In the genomic region with DNA sequence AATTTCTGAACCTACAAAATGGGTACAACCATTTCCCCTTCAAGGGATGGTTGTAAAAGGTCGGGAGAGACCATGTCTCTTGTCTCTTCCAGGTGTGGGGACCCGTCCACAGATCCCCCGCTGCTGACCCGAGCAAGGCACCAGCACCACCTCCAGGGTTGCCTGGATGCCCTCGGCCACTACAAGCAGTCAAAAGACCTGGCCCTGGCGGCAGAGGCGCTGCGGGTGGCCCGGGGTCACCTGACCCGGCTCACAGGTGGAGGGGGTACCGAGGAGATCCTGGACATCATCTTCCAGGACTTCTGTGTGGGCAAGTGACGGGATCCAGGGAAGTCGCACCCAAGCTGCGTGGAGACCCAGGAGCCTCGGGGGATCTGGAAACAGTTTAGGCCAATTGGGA, we compare ENCODE assay signal across 21 cellular contexts. TPM values are rescaled to one million over a fixed set of nuclear protein-coding genes. Genes with fewer than 3 reads are reported as not detected.
DNase-seq lines count a peak whose midpoint lies in the region; ATAC-seq and TF ChIP-seq lines count a peak whose summit lies in the region.
"Had no signal": no experiment of that assay in that cellular context is flagged by ENCODE, and none has a peak within 500 bp of the region (broad histone marks: within the 10 kb centered on the region; RNA-seq: fewer than 3 reads in every experiment).

No MANE protein-coding gene starts in this region.

- no peaks in the 10 kb centered on the region for H3K9me3 ChIP-seq in IMR-90 (ENCODE audit: control insufficient read depth, insufficient read depth, low read length)
- H3K9me3 ChIP-seq in endodermal cell (ENCODE audit: control insufficient read depth, low read length), result no peaks in the 10 kb centered on the region
- H3K9me3 ChIP-seq: MG63 had no signal

- H3K4me1 Mint-ChIP-seq in endodermal cell, result no peaks in the 10 kb centered on the region
- H3K4me1 Mint-ChIP-seq in nephron, result peaks cover 5% of the 10 kb centered on the region

- H3K18ac ChIP-seq in IMR-90 (ENCODE audit: low read depth, low read length), result no peak overlapping the region

- H3K36me3 Mint-ChIP-seq in endodermal cell (ENCODE audit: low read depth) (peaks cover 15% of the 10 kb centered on the region), nephron (ENCODE audit: low read depth) (no peaks in the 10 kb centered on the region)

- peaks cover 4% of the 10 kb centered on the region for H3K4me1 ChIP-seq in IMR-90 (ENCODE audit: control insufficient read depth, insufficient read depth, low read length)
- peaks cover 7% of the 10 kb centered on the region for H3K4me1 ChIP-seq in endodermal cell (ENCODE audit: control insufficient read depth, insufficient read depth, low read length)

- dilution Hi-C loops in IMR-90 (cut with HindIII; ENCODE audit: low sequenced_read_pairs, unreplicated experiment), result no loop called here

- H4K91ac ChIP-seq in IMR-90 (ENCODE audit: insufficient read depth, low read depth, low read length), result no peak overlapping the region

- no peak for TF ChIP-seq CTCF in 22Rv1 (IDR thresholded peaks at IDR 0.05)
- no peak for TF ChIP-seq CTCF in IMR-90 (conservative IDR thresholded peaks at IDR 0.05; ENCODE audit: low read depth, low read length)
- TF ChIP-seq CTCF in endodermal cell (conservative IDR thresholded peaks at IDR 0.05), result no peak
- TF ChIP-seq CTCF in nephron (IDR thresholded peaks at IDR 0.05; ENCODE audit: unreplicated experiment in 3 of 3), result no peak

- no peak overlapping the region for H3K56ac ChIP-seq in IMR-90 (ENCODE audit: extremely low read depth, insufficient read depth, low read length)

- H3K79me1 ChIP-seq in IMR-90 (ENCODE audit: low read depth in 1 of 2, low read length in 2 of 2), result peaks cover 7 to 15% of the 10 kb centered on the region in 2 experiments; a peak in 3 of 4 replicates

- no peak overlapping the region for H3K9ac ChIP-seq in IMR-90 (ENCODE audit: low read depth, low read length)
- H3K9ac ChIP-seq in endodermal cell (ENCODE audit: extremely low read depth, low read length, poor library complexity, severe bottlenecking), result no peak overlapping the region

- H3K27ac ChIP-seq in 22Rv1 (peak overlapping the region; percentile 4; the same call in 1 of the 2 replicates), IMR-90 (ENCODE audit: insufficient read depth, low read length) (no peak overlapping the region), endodermal cell (ENCODE audit: low read depth, low read length) (no peak overlapping the region)

- peaks cover 5% of the 10 kb centered on the region; the same call in 1 of the 2 replicates for H3K36me3 ChIP-seq in IMR-90 (ENCODE audit: control insufficient read depth, insufficient read depth, low read length)
- H3K36me3 ChIP-seq in endodermal cell (ENCODE audit: control insufficient read depth, insufficient read depth, low read length), result peaks cover 8% of the 10 kb centered on the region

- H3K23ac ChIP-seq in IMR-90 (ENCODE audit: low read depth, low read length), result no peak overlapping the region

- CTCF ChIA-PET in IMR-90 (lab: Yijun Ruan, JAX), result no interaction called here

- DNase-seq in IMR-90 (no peak), endodermal cell (peak; percentile 40)
- no peak for DNase-seq in activated T-cell treated with anti-CD3 and anti-CD28 coated beads, Interleukin-2, amount 50 U/mL, for 1 hour
- DNase-seq: 8988T, ACHN, GOT3, KBM-7, MG63, NCI-H2029, NCI-H526 treated with DMSO at 0.1 percent for 48 hours, RPMI8226, SHP77 had no signal

- no peak overlapping the region for H2BK20ac ChIP-seq in IMR-90 (ENCODE audit: low read depth, low read length)

- H3K4me2 ChIP-seq in IMR-90 (ENCODE audit: low read depth, low read length), result no peak overlapping the region

- H2BK120ac ChIP-seq in IMR-90 (ENCODE audit: low read depth, low read length), result no peak overlapping the region

- POLR2A ChIA-PET in IMR-90 (lab: Charles Lee; ENCODE audit: unreplicated experiment), result no interaction called here

- H3K27me3 ChIP-seq in IMR-90 (ENCODE audit: control insufficient read depth, insufficient read depth, low read length) (no peaks in the 10 kb centered on the region), endodermal cell (ENCODE audit: control insufficient read depth, insufficient read depth, low read length, poor library complexity, severe bottlenecking) (no peaks in the 10 kb centered on the region)
- H3K27me3 ChIP-seq: MG63 had no signal

- no peaks in the 10 kb centered on the region for H4K20me1 ChIP-seq in IMR-90 (ENCODE audit: insufficient read depth, low read length)

- H4K5ac ChIP-seq in IMR-90 (ENCODE audit: low read depth, low read length), result no peak overlapping the region

- no peaks in the 10 kb centered on the region for H3K9me1 ChIP-seq in IMR-90 (ENCODE audit: insufficient read depth, low read length)

- TF ChIP-seq POLR2A in IMR-90 (IDR thresholded peaks at IDR 0.05; ENCODE audit: low read depth, low read length), result no peak

- WGBS in IMR-90 (ENCODE audit: extremely low coverage in 2 of 2, insufficient read length in 1 of 2), 2 experiments, result 93% methylated on average over 11 of the region's 15 CpGs; no CpG with 5 or more reads in 1 of the 2 experiments
- 91 to 97% methylated on average over 9 to 15 of the region's 15 CpGs for WGBS in endodermal cell (ENCODE audit: insufficient coverage in 1 of 2, insufficient read length in 1 of 2), 2 experiments

- H3K27ac Mint-ChIP-seq in endodermal cell (no peak overlapping the region), nephron (no peak overlapping the region)

- H2BK5ac ChIP-seq in IMR-90 (ENCODE audit: low read depth, low read length, poor library complexity, severe bottlenecking), result no peak overlapping the region

- no peak for TF ChIP-seq RAD21 in IMR-90 (IDR thresholded peaks at IDR 0.05; ENCODE audit: low read length)

- no peak overlapping the region for H3K4me3 ChIP-seq in IMR-90 (ENCODE audit: insufficient read depth, low read depth, low read length)
- no peak overlapping the region for H3K4me3 ChIP-seq in endodermal cell (ENCODE audit: low read length)
- H3K4me3 ChIP-seq: MG63 had no signal

- intact Hi-C loops in IMR-90 (cut with micrococcal nuclease), result no loop called here

- BruUV-seq in IMR-90 (replicated peaks; lab: Mats Ljungman, UMichigan), result TSS peak; percentile 64

- no peak overlapping the region for H2AFZ ChIP-seq in IMR-90 (replicated peaks; ENCODE audit: low read length, poor library complexity)

- no peak overlapping the region for H2AK9ac ChIP-seq in IMR-90 (replicated peaks; ENCODE audit: low read depth, low read length, poor library complexity)

- H3K9me3 Mint-ChIP-seq in endodermal cell, result no peaks in the 10 kb centered on the region
- H3K9me3 Mint-ChIP-seq in nephron, result no peaks in the 10 kb centered on the region

- H4K8ac ChIP-seq in IMR-90 (ENCODE audit: low read depth in 2 of 2, low read length in 2 of 2), result no peak overlapping the region

- in situ Hi-C loops in IMR-90 (cut with MboI; ENCODE audit: low sequenced_read_pairs), result no loop called here

- no peak overlapping the region for H3K4me3 Mint-ChIP-seq in endodermal cell
- H3K4me3 Mint-ChIP-seq in nephron, result peak overlapping the region in 2 of 3 experiments; percentile 29 to 45

- no peaks in the 10 kb centered on the region for H3K27me3 Mint-ChIP-seq in endodermal cell (ENCODE audit: insufficient read depth)
- no peaks in the 10 kb centered on the region for H3K27me3 Mint-ChIP-seq in nephron (ENCODE audit: low read depth)

- no peak overlapping the region for H3K4ac ChIP-seq in IMR-90 (ENCODE audit: low read depth, low read length)

- H2BK15ac ChIP-seq in IMR-90 (ENCODE audit: low read depth, low read length), result no peak overlapping the region

- no peak for ATAC-seq in IMR-90 (ENCODE audit: low read depth)
- ATAC-seq in HG03457 (IDR thresholded peaks at IDR 0.05; ENCODE audit: unreplicated experiment), result no peak
- ATAC-seq in HG03432 (IDR thresholded peaks at IDR 0.05; ENCODE audit: unreplicated experiment), result no peak
- no peak for ATAC-seq in GM21367 (IDR thresholded peaks at IDR 0.05; ENCODE audit: unreplicated experiment)

- H3K14ac ChIP-seq in IMR-90 (replicated peaks; ENCODE audit: low read depth, low read length), result no peak overlapping the region

- no peak overlapping the region for H2AK5ac ChIP-seq in IMR-90 (ENCODE audit: low read depth, low read length)

TF ChIP-seq in IMR-90, 13 proteins besides CTCF, POLR2A, EP300 and RAD21 (continues in another document):
- TF ChIP-seq CHD1 (IDR thresholded peaks at IDR 0.05; ENCODE audit: low read depth, low read length) (no peak), MAFK (IDR thresholded peaks at IDR 0.05; ENCODE audit: low read depth, low read length) (no peak)

RNA-seq across cellular contexts. Expression of a gene that starts 4.0 kb away (rescaled TPM):
- total RNA-seq in IMR-90 (2012; rRNA removed), result 4.3 and 4.7 TPM in 2 replicates
- polyA plus RNA-seq in IMR-90 (2012; rRNA removed), result 14.6 and 15.1 TPM in 2 replicates
- polyA plus RNA-seq in IMR-90 (2012; cell fraction: cytosol; rRNA removed), result 9.8 and 11.4 TPM in 2 replicates
- 34.3 and 114 TPM in 2 replicates for polyA plus RNA-seq in IMR-90 (2012; cell fraction: nucleus; rRNA removed; ENCODE audit: low replicate concordance)
- 10 to 100 TPM; 48.7 to 55.7 TPM for total RNA-seq in endodermal cell
- polyA plus RNA-seq in endodermal cell (2013, experiment 1 of 2), result 34.1 TPM
- 33.4 TPM for polyA plus RNA-seq in endodermal cell (2013, experiment 2 of 2)

RNA-seq across cellular contexts. Expression of a gene that starts 6.7 kb away (rescaled TPM):
- 1.6 and 1.7 TPM in 2 replicates for total RNA-seq in IMR-90 (2012; rRNA removed)
- polyA plus RNA-seq in IMR-90 (2012; rRNA removed), result 5.3 and 5.6 TPM in 2 replicates
- 3.1 and 4.3 TPM in 2 replicates for polyA plus RNA-seq in IMR-90 (2012; cell fraction: cytosol; rRNA removed)
- 20.5 and 33.6 TPM in 2 replicates for polyA plus RNA-seq in IMR-90 (2012; cell fraction: nucleus; rRNA removed; ENCODE audit: low replicate concordance)
- 10 to 100 TPM; 27.5 to 29.5 TPM for total RNA-seq in endodermal cell
- polyA plus RNA-seq in endodermal cell (2013, experiment 1 of 2), result 34.7 TPM
- 29.8 TPM for polyA plus RNA-seq in endodermal cell (2013, experiment 2 of 2)

RNA-seq across cellular contexts. Expression of a gene that starts 32.0 kb away (rescaled TPM):
- total RNA-seq in IMR-90 (2012; rRNA removed), result 33.7 and 35.0 TPM in 2 replicates
- polyA plus RNA-seq in IMR-90 (2012; rRNA removed), result 87.2 and 113 TPM in 2 replicates
- 105 and 131 TPM in 2 replicates for polyA plus RNA-seq in IMR-90 (2012; cell fraction: cytosol; rRNA removed)
- 54.5 and 126 TPM in 2 replicates for polyA plus RNA-seq in IMR-90 (2012; cell fraction: nucleus; rRNA removed; ENCODE audit: low replicate concordance)
- total RNA-seq in endodermal cell, result 10 to 100 TPM; 36.9 to 42.3 TPM
- 46.5 TPM for polyA plus RNA-seq in endodermal cell (2013, experiment 1 of 2)
- polyA plus RNA-seq in endodermal cell (2013, experiment 2 of 2), result 62.7 TPM

RNA-seq across cellular contexts. Expression of a gene that starts 35.7 kb away (rescaled TPM):
- total RNA-seq in IMR-90 (2012; rRNA removed) (7.3 and 17.2 TPM in 2 replicates), endodermal cell (10 to 100 TPM; 58.1 to 62.2 TPM)
- polyA plus RNA-seq in IMR-90 (2012; rRNA removed), result 31.7 and 37.0 TPM in 2 replicates
- polyA plus RNA-seq in IMR-90 (2012; cell fraction: cytosol; rRNA removed), result 87.8 and 125 TPM in 2 replicates
- polyA plus RNA-seq in IMR-90 (2012; cell fraction: nucleus; rRNA removed; ENCODE audit: low replicate concordance), result 22.6 and 29.1 TPM in 2 replicates
- polyA plus RNA-seq in endodermal cell (2013, experiment 1 of 2), result 51.9 TPM
- 48.7 TPM for polyA plus RNA-seq in endodermal cell (2013, experiment 2 of 2)

RNA-seq across cellular contexts. Expression of a gene that starts 35.8 kb away (rescaled TPM):
- not detected in 2 replicates for total RNA-seq in IMR-90 (2012; rRNA removed)
- polyA plus RNA-seq in IMR-90 (2012; rRNA removed), result not detected in 2 replicates
- polyA plus RNA-seq in IMR-90 (2012; cell fraction: cytosol; rRNA removed), result 0.02 TPM in 1 of 2 replicates, not detected in the other
- polyA plus RNA-seq in IMR-90 (2012; cell fraction: nucleus; rRNA removed; ENCODE audit: low replicate concordance), result 0.10 TPM in 1 of 2 replicates, not detected in the other
- total RNA-seq in endodermal cell, result under 1 TPM in 1 of 2 donors, not detected in 1; 0.44 TPM
- polyA plus RNA-seq in endodermal cell (2013, experiment 1 of 2), result 0.85 TPM
- 1.1 TPM for polyA plus RNA-seq in endodermal cell (2013, experiment 2 of 2)
- total RNA-seq: HT1080, NCI-H460, SK-MEL-5 had no signal
- polyA plus RNA-seq: BJ had no signal

Comparison
In these comparisons a context has a peak if more than half of its experiments do, and no peak if none do; other contexts are left out.
1. RNA of a gene that starts 6.7 kb away (total RNA-seq): 27.5 to 29.5 TPM in endodermal cell; 1.6 to 1.7 TPM in IMR-90; every median in the first group is over 10 times any median in the second.